8 cellular contexts compared by ENCODE assay signal in the genomic region with DNA sequence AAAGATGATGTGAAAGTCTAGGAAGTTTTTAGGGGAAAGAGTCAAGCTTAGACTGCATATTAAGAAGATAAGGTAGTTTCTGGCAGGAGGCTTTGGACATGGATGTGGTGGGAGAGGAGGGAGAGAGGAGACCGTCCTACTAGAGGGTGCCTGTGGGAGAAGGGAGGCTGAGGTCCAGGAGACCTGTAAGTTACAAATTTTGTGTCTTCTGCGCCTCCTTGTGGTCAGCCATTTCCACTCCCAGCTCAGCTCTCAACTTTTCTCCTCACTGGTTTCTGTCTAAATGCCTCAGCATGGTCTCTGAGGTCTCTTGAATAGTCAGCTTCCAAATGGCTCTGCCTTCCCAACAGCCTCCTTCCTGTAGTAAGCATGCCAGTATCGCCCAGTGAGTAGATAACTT.
DNase-seq lines count a peak whose midpoint lies in the region; ATAC-seq, FAIRE-seq and TF ChIP-seq lines count a peak whose summit lies in the region.

No MANE protein-coding gene starts in this region.

- POLR2A ChIA-PET in CD8-positive, alpha-beta T cell (lab: Charles Lee), result no interaction called here

- H3K27me3 ChIP-seq in CD8-positive, alpha-beta T cell (ENCODE audit: insufficient read depth, low read length), result no peaks in the 10 kb centered on the region

- H3K36me3 ChIP-seq in CD8-positive, alpha-beta T cell (ENCODE audit: insufficient read depth, low read length), result no peaks in the 10 kb centered on the region

- peaks cover 14% of the 10 kb centered on the region for H3K27me3 Mint-ChIP-seq in CD8-positive, alpha-beta T cell (ENCODE audit: low read depth)
- H3K27me3 Mint-ChIP-seq in endothelial cell (ENCODE audit: unreplicated experiment), result no peaks in the 10 kb centered on the region
- H3K27me3 Mint-ChIP-seq in nephron progenitor cell (ENCODE audit: low read depth, poor library complexity), result peaks cover 8% of the 10 kb centered on the region

- peak; percentile 35 for TF ChIP-seq CTCF in CD8-positive, alpha-beta T cell (IDR thresholded peaks at IDR 0.05)
- peak; percentile 70 for TF ChIP-seq CTCF in endothelial cell (IDR thresholded peaks at IDR 0.05; ENCODE audit: unreplicated experiment)
- TF ChIP-seq CTCF in nephron progenitor cell (IDR thresholded peaks at IDR 0.05), result peak; percentile 63

- H3K4me1 Mint-ChIP-seq in CD8-positive, alpha-beta T cell (ENCODE audit: low read depth), result no peaks in the 10 kb centered on the region
- H3K4me1 Mint-ChIP-seq in endothelial cell (ENCODE audit: unreplicated experiment) (peaks cover 16% of the 10 kb centered on the region), nephron progenitor cell (peaks cover 8% of the 10 kb centered on the region)

- H3K9me3 ChIP-seq in CD8-positive, alpha-beta T cell (ENCODE audit: low read length), result no peaks in the 10 kb centered on the region

- TF ChIP-seq POLR2A in GM12891 (IDR thresholded peaks at IDR 0.05; ENCODE audit: low read depth, low read length), result no peak

- no peaks in the 10 kb centered on the region for H3K36me3 Mint-ChIP-seq in CD8-positive, alpha-beta T cell
- H3K36me3 Mint-ChIP-seq in endothelial cell (ENCODE audit: low read depth, unreplicated experiment) (no peaks in the 10 kb centered on the region), nephron progenitor cell (ENCODE audit: low read depth) (no peaks in the 10 kb centered on the region)

- ATAC-seq in CD8-positive, alpha-beta T cell, result no peak

- CTCF ChIA-PET in CD8-positive, alpha-beta T cell (lab: Charles Lee), result interaction anchor here (0.6 to 2.5 kb wide), 4 partner anchors 9 to 980 kb away, joined by 3 to 10 read pairs (median 7); no protein-coding TSS in a partner anchor

- H3K4me3 Mint-ChIP-seq in CD8-positive, alpha-beta T cell, result no peak overlapping the region
- H3K4me3 Mint-ChIP-seq in endothelial cell (ENCODE audit: unreplicated experiment) (no peak overlapping the region), nephron progenitor cell (no peak overlapping the region)

- FAIRE-seq in GM12891 (lab: Jason Lieb, UNC), result no peak

- H3K4me3 ChIP-seq in CD8-positive, alpha-beta T cell (ENCODE audit: low read depth, low read length), result no peak overlapping the region

- intact Hi-C loops in CD8-positive, alpha-beta T cell (cut with DNase I, micrococcal nuclease), result loop anchor here (2.0 to 10.0 kb wide), 3 partner anchors 517 to 981 kb away; no protein-coding TSS in a partner anchor

- no peaks in the 10 kb centered on the region for H3K4me1 ChIP-seq in CD8-positive, alpha-beta T cell (ENCODE audit: insufficient read depth, low read length)

- DNase-seq in CD8-positive, alpha-beta T cell, result peak in 1 of 7 experiments; percentile 7
- DNase-seq in H4 (ENCODE audit: low spot score) (peak; percentile 43), RPMI8226 (peak; percentile 57), endothelial cell (ENCODE audit: low spot score) (peak; percentile 67), nephron progenitor cell (peak; percentile 63), GM12891 (ENCODE audit: insufficient read length, low spot score) (no peak), SIG-M5 treated with dmso at 0.1 percent for 504 hours (lab: John Stamatoyannopoulos, UW; ENCODE audit: unreplicated experiment) (no peak)
- no peak for DNase-seq in activated CD8-positive, alpha-beta memory T cell treated with anti-CD3 and anti-CD28 coated beads, Interleukin-2, amount 50 U/mL, for 4 hours

- no peak overlapping the region for H3K27ac ChIP-seq in CD8-positive, alpha-beta T cell (ENCODE audit: low read depth, low read length)

- no peak overlapping the region for H3K27ac Mint-ChIP-seq in CD8-positive, alpha-beta T cell
- no peak overlapping the region for H3K27ac Mint-ChIP-seq in endothelial cell (ENCODE audit: unreplicated experiment)
- H3K27ac Mint-ChIP-seq in nephron progenitor cell, result no peak overlapping the region

- no peaks in the 10 kb centered on the region for H3K9me3 Mint-ChIP-seq in CD8-positive, alpha-beta T cell
- H3K9me3 Mint-ChIP-seq in endothelial cell (ENCODE audit: unreplicated experiment) (no peaks in the 10 kb centered on the region), nephron progenitor cell (no peaks in the 10 kb centered on the region)

TF ChIP-seq in GM12891, 5 proteins besides CTCF, POLR2A, EP300 and RAD21:
- no peak for TF ChIP-seq TAF1 (IDR thresholded peaks at IDR 0.05; ENCODE audit: low read depth, low read length)
- no peak for TF ChIP-seq PAX5 (IDR thresholded peaks at IDR 0.05; ENCODE audit: insufficient read depth, low read length, severe bottlenecking)
- TF ChIP-seq POLR2AphosphoS5 (IDR thresholded peaks at IDR 0.05; ENCODE audit: low read depth, low read length), result no peak
- no peak for TF ChIP-seq SPI1 (IDR thresholded peaks at IDR 0.05; ENCODE audit: low read depth, low read length)
- no peak for TF ChIP-seq POU2F2 (IDR thresholded peaks at IDR 0.05; ENCODE audit: low read depth, low read length)
TF ChIP-seq in GM12891: peak in this region for 0.

Comparison
In these comparisons a context has a peak if more than half of its experiments do, and no peak if none do; other contexts are left out.
1. DNase-seq: peak in H4 (single experiment), RPMI8226 (single experiment), endothelial cell (single experiment) and nephron progenitor cell (single experiment); none in GM12891 (single experiment), SIG-M5 treated with dmso at 0.1 percent for 504 hours (single experiment) and activated CD8-positive, alpha-beta memory T cell treated with anti-CD3 and anti-CD28 coated beads, Interleukin-2, amount 50 U/mL, for 4 hours (single experiment).
2. Peak in every context shown above with its lines, with median percentiles within 50 percentile points of each other: CTCF ChIP-seq.